ENCODE assay signal across 33 cellular contexts in genomic region chr1:238401138-238401537, GRCh38.
"Had no signal": no experiment of that assay in that cellular context is flagged by ENCODE, and none has a peak within 500 bp of the region (broad histone marks: within the 10 kb centered on the region; RNA-seq: fewer than 3 reads in every experiment).

No MANE protein-coding gene starts in this region.

- H3K36me3 Mint-ChIP-seq: activated CD4-positive, alpha-beta memory T cell treated with anti-CD3 and anti-CD28 coated beads for 36 hours; activated naive CD4-positive, alpha-beta T cell treated with anti-CD3 and anti-CD28 coated beads, Interleukin-2, amount 10 ng/mL, durations not matched to agents 7 days and 5 days; activated naive CD8-positive, alpha-beta T cell treated with anti-CD3 and anti-CD28 coated beads, Interleukin-2, amount 10 ng/mL, durations not matched to agents 7 days and 5 days; natural killer cell had no signal

- DNase-seq: activated CD4-positive, alpha-beta memory T cell treated with anti-CD3 and anti-CD28 coated beads for 36 hours; activated CD4-positive, alpha-beta T cell treated with anti-CD3 and anti-CD28 coated beads, Interleukin-2, amount 10 ng/mL, durations not matched to agents 24 days and 14 days; activated CD4-positive, CD25-positive, alpha-beta regulatory T cell treated with anti-CD3 and anti-CD28 coated beads, Interleukin-2, amount 50 U/mL, for 72 hours; activated CD8-positive, alpha-beta memory T cell treated with anti-CD3 and anti-CD28 coated beads, Interleukin-2, amount 50 U/mL, for 4 hours; activated gamma-delta T cell; activated naive CD4-positive, alpha-beta T cell treated with anti-CD3 and anti-CD28 coated beads, Interleukin-2, amount 10 ng/mL, durations not matched to agents 7 days and 5 days; activated naive CD8-positive, alpha-beta T cell treated with anti-CD3 and anti-CD28 coated beads, Interleukin-2, amount 10 ng/mL, durations not matched to agents 7 days and 5 days; activated T-cell treated with anti-CD3 and anti-CD28 coated beads, Interleukin-2, amount 50 U/mL, for 1 hour; amniotic stem cell; body of pancreas; dermis blood vessel endothelial cell; effector CD4-positive, alpha-beta T cell; esophagus squamous epithelium; foreskin fibroblast; head of caudate nucleus; hippocampal formation; left colon; lower lobe of right lung; mesenchymal stem cell; natural killer cell; posterior cingulate gyrus; right cardiac atrium; spleen; stimulated activated naive CD8-positive, alpha-beta T cell treated with anti-CD3 and anti-CD28 coated beads, Interleukin-15, Interleukin-2, amounts not matched to agents 100 U/mL and 50 U/mL, for 24 hours; SW 1271; T1000; testis; trophoblast cell had no signal

- H3K9me3 ChIP-seq: body of pancreas, esophagus squamous epithelium, lower lobe of right lung, spleen, testis had no signal

- H3K27ac Mint-ChIP-seq: activated CD4-positive, alpha-beta memory T cell treated with anti-CD3 and anti-CD28 coated beads for 36 hours; activated CD4-positive, alpha-beta T cell treated with anti-CD3 and anti-CD28 coated beads, Interleukin-2, amount 10 ng/mL, durations not matched to agents 24 days and 14 days; activated naive CD4-positive, alpha-beta T cell treated with anti-CD3 and anti-CD28 coated beads, Interleukin-2, amount 10 ng/mL, durations not matched to agents 7 days and 5 days; activated naive CD8-positive, alpha-beta T cell treated with anti-CD3 and anti-CD28 coated beads, Interleukin-2, amount 10 ng/mL, durations not matched to agents 7 days and 5 days; activated T-helper 1 cell treated with anti-CD3 and anti-CD28 coated beads, Interleukin-12 subunit alpha, Interleukin-12 subunit beta, Interleukin-2, Interleukin-4 antibody, amounts not matched to agents 30 ng/mL and 10 ng/mL and 1 ng/mL, durations not matched to agents 14 hours and 24 hours and 36 hours; natural killer cell; T-helper 1 cell treated with Interleukin-12 subunit alpha and Interleukin-12 subunit beta and Interleukin-4 antibody, amounts not matched to agents 30 μg/mL and 1 μg/mL, for 36 hours had no signal

- H3K4me1 ChIP-seq: body of pancreas, esophagus squamous epithelium, lower lobe of right lung, spleen, testis had no signal

- H3K4me3 ChIP-seq: body of pancreas, esophagus squamous epithelium, lower lobe of right lung, spleen, testis had no signal

- H3K27me3 Mint-ChIP-seq: activated CD4-positive, alpha-beta memory T cell treated with anti-CD3 and anti-CD28 coated beads for 36 hours; activated CD4-positive, alpha-beta T cell treated with anti-CD3 and anti-CD28 coated beads, Interleukin-2, amount 10 ng/mL, durations not matched to agents 24 days and 14 days; activated naive CD4-positive, alpha-beta T cell treated with anti-CD3 and anti-CD28 coated beads, Interleukin-2, amount 10 ng/mL, durations not matched to agents 7 days and 5 days; activated naive CD8-positive, alpha-beta T cell treated with anti-CD3 and anti-CD28 coated beads, Interleukin-2, amount 10 ng/mL, durations not matched to agents 7 days and 5 days had no signal

- H3K36me3 ChIP-seq: esophagus squamous epithelium, lower lobe of right lung, spleen had no signal

- H3K9me3 Mint-ChIP-seq: activated CD4-positive, alpha-beta T cell treated with anti-CD3 and anti-CD28 coated beads, Interleukin-2, amount 10 ng/mL, durations not matched to agents 24 days and 14 days; activated T-helper 1 cell treated with anti-CD3 and anti-CD28 coated beads, Interleukin-12 subunit alpha, Interleukin-12 subunit beta, Interleukin-2, Interleukin-4 antibody, amounts not matched to agents 30 ng/mL and 10 ng/mL and 1 ng/mL, durations not matched to agents 14 hours and 24 hours and 36 hours; T-helper 1 cell treated with Interleukin-12 subunit alpha and Interleukin-12 subunit beta and Interleukin-4 antibody, amounts not matched to agents 30 μg/mL and 1 μg/mL, for 36 hours had no signal

- ATAC-seq: body of pancreas; left colon; lower lobe of right lung; natural killer cell; right cardiac atrium; stimulated activated naive CD8-positive, alpha-beta T cell treated with anti-CD3 and anti-CD28 coated beads, Interleukin-15, Interleukin-2, amounts not matched to agents 100 U/mL and 50 U/mL, for 24 hours had no signal

- H3K4me3 Mint-ChIP-seq: activated CD4-positive, alpha-beta memory T cell treated with anti-CD3 and anti-CD28 coated beads for 36 hours; activated CD4-positive, alpha-beta T cell treated with anti-CD3 and anti-CD28 coated beads, Interleukin-2, amount 10 ng/mL, durations not matched to agents 24 days and 14 days; activated naive CD4-positive, alpha-beta T cell treated with anti-CD3 and anti-CD28 coated beads, Interleukin-2, amount 10 ng/mL, durations not matched to agents 7 days and 5 days; activated naive CD8-positive, alpha-beta T cell treated with anti-CD3 and anti-CD28 coated beads, Interleukin-2, amount 10 ng/mL, durations not matched to agents 7 days and 5 days; activated T-helper 1 cell treated with anti-CD3 and anti-CD28 coated beads, Interleukin-12 subunit alpha, Interleukin-12 subunit beta, Interleukin-2, Interleukin-4 antibody, amounts not matched to agents 30 ng/mL and 10 ng/mL and 1 ng/mL, durations not matched to agents 14 hours and 24 hours and 36 hours; natural killer cell; T-helper 1 cell treated with Interleukin-12 subunit alpha and Interleukin-12 subunit beta and Interleukin-4 antibody, amounts not matched to agents 30 μg/mL and 1 μg/mL, for 36 hours had no signal

- H3K27me3 ChIP-seq: body of pancreas, esophagus squamous epithelium, spleen, testis had no signal

- FAIRE-seq: colon, keratinocyte, urothelium cell line had no signal

- H3K4me1 Mint-ChIP-seq: activated CD4-positive, alpha-beta T cell treated with anti-CD3 and anti-CD28 coated beads, Interleukin-2, amount 10 ng/mL, durations not matched to agents 24 days and 14 days; activated naive CD4-positive, alpha-beta T cell treated with anti-CD3 and anti-CD28 coated beads, Interleukin-2, amount 10 ng/mL, durations not matched to agents 7 days and 5 days; activated naive CD8-positive, alpha-beta T cell treated with anti-CD3 and anti-CD28 coated beads, Interleukin-2, amount 10 ng/mL, durations not matched to agents 7 days and 5 days; natural killer cell had no signal

- H3K27ac ChIP-seq: body of pancreas, esophagus squamous epithelium, lower lobe of right lung, spleen, testis had no signal
